ENCODE assay signal across 26 cellular contexts in the genomic region with DNA sequence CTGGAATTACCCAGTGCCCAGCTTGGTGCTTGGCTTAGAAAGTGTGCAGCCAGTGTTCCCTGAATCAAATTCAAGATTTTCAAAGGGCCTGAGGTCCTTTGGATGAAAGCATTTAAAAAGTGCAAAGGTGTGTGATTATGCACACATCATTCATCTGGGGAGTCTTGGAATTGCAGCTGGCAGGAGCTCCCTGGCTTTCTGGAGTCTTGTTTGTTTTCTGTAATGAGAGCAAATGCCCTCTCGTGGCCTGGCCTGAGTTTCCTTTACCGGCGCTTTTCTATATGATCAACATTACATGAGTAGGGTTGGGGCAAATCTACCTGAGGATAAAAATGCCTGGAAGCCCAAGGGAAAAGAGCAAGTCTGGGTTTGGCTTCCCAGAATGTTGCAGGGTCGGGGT. TPM values are rescaled to one million over a fixed set of nuclear protein-coding genes. Genes with fewer than 3 reads are reported as not detected.
DNase-seq lines count a peak whose midpoint lies in the region; ATAC-seq and TF ChIP-seq lines count a peak whose summit lies in the region.
"Had no signal": no experiment of that assay in that cellular context is flagged by ENCODE, and none has a peak within 500 bp of the region (broad histone marks: within the 10 kb centered on the region; RNA-seq: fewer than 3 reads in every experiment).

No MANE protein-coding gene starts in this region.

- H3K79me2 ChIP-seq in osteoblast (ENCODE audit: insufficient read depth, low read length): no peaks in the 10 kb centered on the region
- H3K79me2 ChIP-seq: parathyroid adenoma had no signal

- peak overlapping the region in 8 of 11 experiments; percentile 4 to 89 (median 78); a peak in 12 of 22 replicates for H3K4me2 ChIP-seq in BLaER1 treated with 17β-estradiol and CSF1 and Interleukin-3, amounts not matched to agents 10 nM and 100 nM
- no peak overlapping the region for H3K4me2 ChIP-seq in osteoblast (ENCODE audit: insufficient read depth, low read length)

- WGBS in endodermal cell (ENCODE audit: insufficient coverage in 1 of 2, insufficient read length in 1 of 2), 2 experiments: 90 to 91% methylated on average over 2 to 4 of the region's 4 CpGs
- WGBS in upper lobe of left lung, 2 donors: 55 to 64% methylated on average over 4 of the region's 4 CpGs

- H3K27me3 Mint-ChIP-seq in endodermal cell (ENCODE audit: insufficient read depth): peaks cover 2% of the 10 kb centered on the region
- H3K27me3 Mint-ChIP-seq: activated CD4-positive, alpha-beta memory T cell treated with anti-CD3 and anti-CD28 coated beads for 36 hours had no signal

- no peak overlapping the region; a peak in 1 of 22 replicates for H3K27ac ChIP-seq in BLaER1 treated with 17β-estradiol and CSF1 and Interleukin-3, amounts not matched to agents 10 nM and 100 nM
- H3K27ac ChIP-seq in endodermal cell (ENCODE audit: low read depth, low read length): no peak overlapping the region
- H3K27ac ChIP-seq in osteoblast (ENCODE audit: low read depth, low read length): no peak overlapping the region
- H3K27ac ChIP-seq in upper lobe of left lung: no peak overlapping the region
- H3K27ac ChIP-seq: epithelial cell of prostate, parathyroid adenoma, SK-N-MC, thoracic aorta had no signal

- DNase-seq in HuH-7.5 (ENCODE audit: low spot score) (peak; percentile 53), endodermal cell (peak; percentile 38), osteoblast (ENCODE audit: insufficient read length, low spot score, missing footprints) (peak; percentile 75), DMS 273 (lab: John Stamatoyannopoulos, UW; ENCODE audit: unreplicated experiment) (no peak), upper lobe of left lung (no peak)
- DNase-seq: activated CD4-positive, CD25-positive, alpha-beta regulatory T cell; activated gamma-delta T cell treated with Interleukin-2 at 50 U/mL for 16 hours; activated T-cell treated with anti-CD3 and anti-CD28 coated beads for 4 hours; CD8-positive, alpha-beta memory T cell; foreskin fibroblast; MG63; NCI-H146; NCI-H2171 treated with DMSO at 0.1 percent for 48 hours; NCI-H748 treated with DMSO at 0.1 percent for 48 hours; OCI-M1; stimulated activated CD4-positive, alpha-beta T cell treated with anti-CD3 and anti-CD28 coated beads, Interleukin-2, amount 100 ng/mL, for 24 hours; stimulated activated naive B cell treated with anti-CD40 and anti-IgM and Interleukin-4, amounts not matched to agents 10 μg/mL and 1 μg/mL and 100 μg/mL, for 72 hours had no signal

- no peak overlapping the region for H3K4me3 Mint-ChIP-seq in endodermal cell
- H3K4me3 Mint-ChIP-seq: activated CD4-positive, alpha-beta memory T cell treated with anti-CD3 and anti-CD28 coated beads for 36 hours; CD8-positive, alpha-beta memory T cell; memory B cell; stimulated activated naive B cell treated with anti-CD40 and anti-IgM and Interleukin-4, amounts not matched to agents 10 μg/mL and 1 μg/mL and 100 μg/mL, for 72 hours had no signal

- H3K9me3 ChIP-seq in BLaER1 treated with 17β-estradiol and CSF1 and Interleukin-3, amounts not matched to agents 10 nM and 100 nM (replicated peaks in 1 of 11): no peaks in the 10 kb centered on the region
- H3K9me3 ChIP-seq in endodermal cell (ENCODE audit: control insufficient read depth, low read length): no peaks in the 10 kb centered on the region
- H3K9me3 ChIP-seq in osteoblast (ENCODE audit: low read depth, low read length): no peaks in the 10 kb centered on the region
- no peaks in the 10 kb centered on the region for H3K9me3 ChIP-seq in upper lobe of left lung
- H3K9me3 ChIP-seq: MG63, thoracic aorta had no signal

- H3K36me3 Mint-ChIP-seq in endodermal cell (ENCODE audit: low read depth): no peaks in the 10 kb centered on the region
- H3K36me3 Mint-ChIP-seq: activated CD4-positive, alpha-beta memory T cell treated with anti-CD3 and anti-CD28 coated beads for 36 hours; CD8-positive, alpha-beta memory T cell; memory B cell; stimulated activated naive B cell treated with anti-CD40 and anti-IgM and Interleukin-4, amounts not matched to agents 10 μg/mL and 1 μg/mL and 100 μg/mL, for 72 hours had no signal

- peak; percentile 34 for TF ChIP-seq CTCF in endodermal cell (conservative IDR thresholded peaks at IDR 0.05)
- TF ChIP-seq CTCF in osteoblast (IDR thresholded peaks at IDR 0.05; ENCODE audit: extremely low read depth, low read depth, low read length): no peak
- TF ChIP-seq CTCF in upper lobe of left lung (IDR thresholded peaks at IDR 0.05): no peak

- H2AFZ ChIP-seq in osteoblast (ENCODE audit: low read length): no peak overlapping the region
- H2AFZ ChIP-seq: parathyroid adenoma had no signal

- H3K4me3 ChIP-seq in BLaER1 treated with 17β-estradiol and CSF1 and Interleukin-3, amounts not matched to agents 10 nM and 100 nM: no peak overlapping the region
- H3K4me3 ChIP-seq in endodermal cell (ENCODE audit: low read length): no peak overlapping the region
- no peak overlapping the region for H3K4me3 ChIP-seq in osteoblast (ENCODE audit: insufficient read depth, low read length)
- H3K4me3 ChIP-seq in upper lobe of left lung: no peak overlapping the region
- H3K4me3 ChIP-seq: MG63, SK-N-MC, thoracic aorta had no signal

- no peaks in the 10 kb centered on the region; a peak in 1 of 22 replicates for H4K20me1 ChIP-seq in BLaER1 treated with 17β-estradiol and CSF1 and Interleukin-3, amounts not matched to agents 10 nM and 100 nM
- H4K20me1 ChIP-seq in osteoblast (ENCODE audit: insufficient read depth, low read length): no peaks in the 10 kb centered on the region

- no peaks in the 10 kb centered on the region for H3K4me1 Mint-ChIP-seq in endodermal cell

- no peaks in the 10 kb centered on the region for H3K27me3 ChIP-seq in BLaER1 treated with 17β-estradiol and CSF1 and Interleukin-3, amounts not matched to agents 10 nM and 100 nM
- no peaks in the 10 kb centered on the region for H3K27me3 ChIP-seq in endodermal cell (ENCODE audit: control insufficient read depth, insufficient read depth, low read length, poor library complexity, severe bottlenecking)
- peaks cover 9% of the 10 kb centered on the region for H3K27me3 ChIP-seq in osteoblast (ENCODE audit: insufficient read depth, low read length)
- no peaks in the 10 kb centered on the region for H3K27me3 ChIP-seq in upper lobe of left lung
- H3K27me3 ChIP-seq: MG63 had no signal

- ATAC-seq in HG03280 (IDR thresholded peaks at IDR 0.05; ENCODE audit: unreplicated experiment) (no peak), esophagus mucosa (no peak), upper lobe of left lung (ENCODE audit: low FRiP score in 2 of 2) (no peak)
- ATAC-seq: stimulated activated naive B cell treated with anti-CD40 and anti-IgM and Interleukin-4, amounts not matched to agents 10 μg/mL and 1 μg/mL and 100 μg/mL, for 72 hours had no signal

- no peak for TF ChIP-seq POLR2A in upper lobe of left lung (IDR thresholded peaks at IDR 0.05)

- no peaks in the 10 kb centered on the region for H3K36me3 ChIP-seq in BLaER1 treated with 17β-estradiol and CSF1 and Interleukin-3, amounts not matched to agents 10 nM and 100 nM
- H3K36me3 ChIP-seq in endodermal cell (ENCODE audit: control insufficient read depth, insufficient read depth, low read length): no peaks in the 10 kb centered on the region
- H3K36me3 ChIP-seq in osteoblast (ENCODE audit: insufficient read depth, low read length): no peaks in the 10 kb centered on the region
- no peaks in the 10 kb centered on the region for H3K36me3 ChIP-seq in upper lobe of left lung
- H3K36me3 ChIP-seq: MG63, thoracic aorta had no signal

- H3K27ac Mint-ChIP-seq in endodermal cell: no peak overlapping the region
- H3K27ac Mint-ChIP-seq: activated CD4-positive, alpha-beta memory T cell treated with anti-CD3 and anti-CD28 coated beads for 36 hours; memory B cell; stimulated activated naive B cell treated with anti-CD40 and anti-IgM and Interleukin-4, amounts not matched to agents 10 μg/mL and 1 μg/mL and 100 μg/mL, for 72 hours had no signal

- TF ChIP-seq EP300 in upper lobe of left lung (IDR thresholded peaks at IDR 0.05): no peak

- no peaks in the 10 kb centered on the region for H3K9me3 Mint-ChIP-seq in endodermal cell
- H3K9me3 Mint-ChIP-seq: activated CD4-positive, alpha-beta memory T cell treated with anti-CD3 and anti-CD28 coated beads for 36 hours; CD8-positive, alpha-beta memory T cell; memory B cell; stimulated activated naive B cell treated with anti-CD40 and anti-IgM and Interleukin-4, amounts not matched to agents 10 μg/mL and 1 μg/mL and 100 μg/mL, for 72 hours had no signal

- 0 out of 22 replicates have a peak overlapping the region, but pooled peaks of 1 of the 11 experiments have one; percentile 17 for H3K9ac ChIP-seq in BLaER1 treated with 17β-estradiol and CSF1 and Interleukin-3, amounts not matched to agents 10 nM and 100 nM
- no peak overlapping the region for H3K9ac ChIP-seq in endodermal cell (ENCODE audit: extremely low read depth, low read length, poor library complexity, severe bottlenecking)
- H3K9ac ChIP-seq: parathyroid adenoma had no signal

- peaks cover 17 to 100% (median 95%) of the 10 kb centered on the region in 10 experiments for H3K4me1 ChIP-seq in BLaER1 treated with 17β-estradiol and CSF1 and Interleukin-3, amounts not matched to agents 10 nM and 100 nM
- H3K4me1 ChIP-seq in endodermal cell (ENCODE audit: control insufficient read depth, insufficient read depth, low read length) (no peaks in the 10 kb centered on the region), osteoblast (ENCODE audit: insufficient read depth, low read length) (peaks cover 3% of the 10 kb centered on the region), upper lobe of left lung (no peaks in the 10 kb centered on the region)
- H3K4me1 ChIP-seq: parathyroid adenoma had no signal

RNA-seq across cellular contexts. Expression of a gene that starts 24.6 kb away (rescaled TPM):
- total RNA-seq in endodermal cell (1 to 10 TPM; 1.4 to 1.9 TPM), osteoblast (9.0 and 11.5 TPM in 2 replicates), esophagus mucosa (5.0 TPM), upper lobe of left lung (10 to 100 TPM in 2 of 6 donors, 1 to 10 TPM in 4; 2.2 to 28.3 (median 7.2) TPM)
- polyA plus RNA-seq in endodermal cell (2013, experiment 1 of 2): 10.6 TPM
- 9.6 TPM for polyA plus RNA-seq in endodermal cell (2013, experiment 2 of 2)
- total RNA-seq: CD8-positive, alpha-beta memory T cell had no signal
- polyA plus RNA-seq: CD8-positive, alpha-beta memory T cell had no signal

Comparison
In these comparisons a context has a peak if more than half of its experiments do, and no peak if none do; other contexts are left out.
1. DNase-seq: peak in HuH-7.5 (single experiment), endodermal cell (single experiment) and osteoblast (single experiment); none in DMS 273 (single experiment) and upper lobe of left lung (0 of 2).